Comparison of ENCODE assay signal across 9 cellular contexts in genomic region chr1:218463194-218464156, GRCh38.
DNase-seq lines count a peak whose midpoint lies in the region; ATAC-seq, FAIRE-seq and TF ChIP-seq lines count a peak whose summit lies in the region.
"Had no signal": no experiment of that assay in that cellular context is flagged by ENCODE, and none has a peak within 500 bp of the region (broad histone marks: within the 10 kb centered on the region; RNA-seq: fewer than 3 reads in every experiment).

No MANE protein-coding gene starts in this region.

- peaks cover 0 to 6% of the 10 kb centered on the region in 2 donors for H3K27me3 Mint-ChIP-seq in stimulated activated naive B cell treated with anti-CD40 and anti-IgM and Interleukin-4, amounts not matched to agents 10 μg/mL and 1 μg/mL and 100 μg/mL, for 72 hours

- no peak overlapping the region for H3K4me3 Mint-ChIP-seq in stimulated activated naive B cell treated with anti-CD40 and anti-IgM and Interleukin-4, amounts not matched to agents 10 μg/mL and 1 μg/mL and 100 μg/mL, for 72 hours
- H3K4me3 Mint-ChIP-seq: memory B cell had no signal

- H3K36me3 ChIP-seq in ascending aorta, result no peaks in the 10 kb centered on the region

- peak overlapping the region; percentile 25 for H3K27ac Mint-ChIP-seq in stimulated activated naive B cell treated with anti-CD40 and anti-IgM and Interleukin-4, amounts not matched to agents 10 μg/mL and 1 μg/mL and 100 μg/mL, for 72 hours
- H3K27ac Mint-ChIP-seq: memory B cell had no signal

- TF ChIP-seq CTCF in ascending aorta (IDR thresholded peaks at IDR 0.05), result no peak

- H3K4me1 Mint-ChIP-seq in stimulated activated naive B cell treated with anti-CD40 and anti-IgM and Interleukin-4, amounts not matched to agents 10 μg/mL and 1 μg/mL and 100 μg/mL, for 72 hours, result peaks cover 17 to 33% of the 10 kb centered on the region in 2 donors
- H3K4me1 Mint-ChIP-seq: memory B cell had no signal

- H3K4me1 ChIP-seq in ascending aorta, result peaks cover 19 to 46% of the 10 kb centered on the region in 2 donors
- peaks cover 10% of the 10 kb centered on the region for H3K4me1 ChIP-seq in right cardiac atrium (ENCODE audit: control insufficient read depth, insufficient read depth, low read length)

- H3K27me3 ChIP-seq in ascending aorta, result no peaks in the 10 kb centered on the region
- no peaks in the 10 kb centered on the region for H3K27me3 ChIP-seq in right cardiac atrium (ENCODE audit: control insufficient read depth, insufficient read depth)

- 39% methylated on average over 14 of the region's 14 CpGs for WGBS in right cardiac atrium

- no peaks in the 10 kb centered on the region for H3K9me3 Mint-ChIP-seq in stimulated activated naive B cell treated with anti-CD40 and anti-IgM and Interleukin-4, amounts not matched to agents 10 μg/mL and 1 μg/mL and 100 μg/mL, for 72 hours
- H3K9me3 Mint-ChIP-seq: memory B cell had no signal

- DNase-seq in HTR-8/SVneo (ENCODE audit: insufficient read length, low spot score), result no peak
- DNase-seq in ascending aorta (ENCODE audit: low spot score in 2 of 2), result peak in 1 of 2 donors; percentile 85
- DNase-seq in right cardiac atrium, result peak; percentile 74 to 88 (median 86)
- no peak for DNase-seq in stimulated activated naive B cell treated with anti-CD40 and anti-IgM and Interleukin-4, amounts not matched to agents 10 μg/mL and 1 μg/mL and 100 μg/mL, for 72 hours
- DNase-seq in NCI-H2196 treated with DMSO at 0.1 percent for 48 hours (lab: John Stamatoyannopoulos, UW; ENCODE audit: unreplicated experiment), result no peak
- DNase-seq in epidermal melanocyte (ENCODE audit: insufficient read length, low spot score), result no peak

- H3K9me3 ChIP-seq in ascending aorta, result no peaks in the 10 kb centered on the region
- no peaks in the 10 kb centered on the region for H3K9me3 ChIP-seq in right cardiac atrium (ENCODE audit: control insufficient read depth, low read length)

- peak; percentile 64 for FAIRE-seq in HTR-8/SVneo (lab: Jason Lieb, UNC)

- H3K4me3 ChIP-seq in ascending aorta (peak overlapping the region; percentile 9 to 38), right cardiac atrium (ENCODE audit: low read length) (peak overlapping the region; percentile 30)

- H3K36me3 Mint-ChIP-seq in stimulated activated naive B cell treated with anti-CD40 and anti-IgM and Interleukin-4, amounts not matched to agents 10 μg/mL and 1 μg/mL and 100 μg/mL, for 72 hours, result no peaks in the 10 kb centered on the region
- H3K36me3 Mint-ChIP-seq: memory B cell had no signal

- H3K27ac ChIP-seq in ascending aorta (peak overlapping the region; percentile 83 to 92), right cardiac atrium (ENCODE audit: low read length) (peak overlapping the region; percentile 97)

- peak; percentile 72 to 75 for ATAC-seq in right cardiac atrium
- ATAC-seq in stimulated activated naive B cell treated with anti-CD40 and anti-IgM and Interleukin-4, amounts not matched to agents 10 μg/mL and 1 μg/mL and 100 μg/mL, for 72 hours (replicated peaks), result no peak
- no peak for ATAC-seq in HG03439 (IDR thresholded peaks at IDR 0.05; ENCODE audit: unreplicated experiment)
- no peak for ATAC-seq in GM18868 (IDR thresholded peaks at IDR 0.05; ENCODE audit: unreplicated experiment)

- intact Hi-C loops in ascending aorta (cut with DNase I), result loop anchor here (2.0 to 10.0 kb wide), 4 partner anchors 35 to 711 kb away; partner anchors contain the start of gene LYPLAL1
- intact Hi-C loops in right cardiac atrium (cut with DNase I), result no loop called here

Comparison
In these comparisons a context has a peak if more than half of its experiments do, and no peak if none do; other contexts are left out.
1. DNase-seq: peak in right cardiac atrium (3 of 3); none in HTR-8/SVneo (single experiment), stimulated activated naive B cell treated with anti-CD40 and anti-IgM and Interleukin-4, amounts not matched to agents 10 μg/mL and 1 μg/mL and 100 μg/mL, for 72 hours (single experiment), NCI-H2196 treated with DMSO at 0.1 percent for 48 hours (single experiment) and epidermal melanocyte (single experiment).
2. ATAC-seq: peak in right cardiac atrium (2 of 2); none in stimulated activated naive B cell treated with anti-CD40 and anti-IgM and Interleukin-4, amounts not matched to agents 10 μg/mL and 1 μg/mL and 100 μg/mL, for 72 hours (0 of 2), HG03439 (single experiment) and GM18868 (single experiment).